19 cellular contexts compared by ENCODE assay signal in the genomic region with DNA sequence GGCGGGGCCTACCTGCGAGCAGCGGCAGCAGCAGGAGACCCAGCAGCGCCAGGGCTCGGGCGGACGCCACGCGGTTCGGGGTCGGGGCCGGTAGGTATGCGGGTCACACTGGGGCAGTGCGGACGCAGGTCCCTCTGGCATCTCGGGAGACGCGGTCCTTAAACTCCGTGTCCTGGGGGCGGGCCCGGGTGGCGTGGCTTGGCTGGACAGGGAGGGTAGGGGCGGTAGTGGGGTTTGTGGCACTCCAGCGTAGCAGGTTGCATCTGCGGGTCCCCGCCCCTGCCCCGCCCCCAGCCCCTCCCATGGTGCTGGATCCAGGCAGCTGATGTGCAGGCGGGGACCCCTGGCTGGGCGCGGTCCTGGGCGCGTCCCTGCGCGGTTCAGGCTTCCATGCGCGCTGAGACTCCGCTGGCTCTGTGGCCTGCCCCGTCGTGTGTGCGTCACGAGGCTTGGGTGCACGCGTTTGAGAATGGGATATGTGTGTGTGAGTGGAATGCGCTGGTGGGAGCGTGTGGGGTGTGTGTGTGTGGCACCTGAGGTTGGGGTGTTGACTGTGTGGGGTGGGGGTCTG.
DNase-seq lines count a peak whose midpoint lies in the region; ATAC-seq and TF ChIP-seq lines count a peak whose summit lies in the region.
"Had no signal": no experiment of that assay in that cellular context is flagged by ENCODE, and none has a peak within 500 bp of the region (broad histone marks: within the 10 kb centered on the region; RNA-seq: fewer than 3 reads in every experiment).

No MANE protein-coding gene starts in this region.

- H3K4me1 ChIP-seq in hepatocyte (ENCODE audit: insufficient read depth) (no peaks in the 10 kb centered on the region), trophoblast cell (ENCODE audit: control insufficient read depth in 1 of 2, insufficient read depth in 2 of 2, low read length in 2 of 2) (no peaks in the 10 kb centered on the region)
- H3K4me1 ChIP-seq: testis had no signal

- no peak for ATAC-seq in activated CD8-positive, alpha-beta memory T cell treated with anti-CD3 and anti-CD28 coated beads, Interleukin-2, amount 10 ng/mL, durations not matched to agents 7 days and 5 days
- no peak for ATAC-seq in natural killer cell treated with Interleukin-12 subunit alpha and Interleukin-12 subunit beta and Interleukin-15 and Interleukin-18, amount 100 ng/mL, for 72 hours
- ATAC-seq: HCT116, left colon, mucosa of descending colon had no signal

- H2AFZ ChIP-seq in hepatocyte (no peak overlapping the region), trophoblast cell (ENCODE audit: insufficient read depth, low read length, poor library complexity) (no peak overlapping the region)

- H3K27ac Mint-ChIP-seq in activated CD8-positive, alpha-beta memory T cell treated with anti-CD3 and anti-CD28 coated beads, Interleukin-2, amount 10 ng/mL, durations not matched to agents 7 days and 5 days, result no peak overlapping the region
- no peak overlapping the region for H3K27ac Mint-ChIP-seq in natural killer cell treated with Interleukin-12 subunit alpha and Interleukin-12 subunit beta and Interleukin-15 and Interleukin-18, amount 100 ng/mL, for 72 hours
- H3K27ac Mint-ChIP-seq: IgD-negative memory B cell had no signal

- no peak overlapping the region for H4K8ac ChIP-seq in trophoblast cell (ENCODE audit: low read depth, low read length)

- peaks cover 2% of the 10 kb centered on the region for H3K4me1 Mint-ChIP-seq in activated CD8-positive, alpha-beta memory T cell treated with anti-CD3 and anti-CD28 coated beads, Interleukin-2, amount 10 ng/mL, durations not matched to agents 7 days and 5 days
- H3K4me1 Mint-ChIP-seq in natural killer cell treated with Interleukin-12 subunit alpha and Interleukin-12 subunit beta and Interleukin-15 and Interleukin-18, amount 100 ng/mL, for 72 hours (ENCODE audit: low read depth in 2 of 2), result peaks cover 0 to 5% of the 10 kb centered on the region in 2 donors
- H3K4me1 Mint-ChIP-seq: CD14-positive monocyte had no signal

- H3K79me1 ChIP-seq in trophoblast cell (ENCODE audit: low read length), result no peaks in the 10 kb centered on the region

- no peak overlapping the region for H2BK5ac ChIP-seq in trophoblast cell (ENCODE audit: low read depth, low read length, poor library complexity)

- peak overlapping the region; percentile 51 for H3K4me2 ChIP-seq in hepatocyte
- no peak overlapping the region for H3K4me2 ChIP-seq in trophoblast cell (ENCODE audit: low read length)

- no peak overlapping the region for H3K23ac ChIP-seq in trophoblast cell (ENCODE audit: low read length)

- H2BK12ac ChIP-seq in trophoblast cell (ENCODE audit: low read length), result no peak overlapping the region

- no peak overlapping the region for H3K9ac ChIP-seq in trophoblast cell (ENCODE audit: low read length)

- peaks cover 16% of the 10 kb centered on the region for H3K27me3 ChIP-seq in hepatocyte
- H3K27me3 ChIP-seq in trophoblast cell (ENCODE audit: insufficient read depth, low read length), result peaks cover 9% of the 10 kb centered on the region
- H3K27me3 ChIP-seq: testis had no signal

- H3K18ac ChIP-seq in trophoblast cell (ENCODE audit: low read length), result no peak overlapping the region

- no peak overlapping the region for H4K12ac ChIP-seq in trophoblast cell (ENCODE audit: low read depth, low read length)

- H3K9me2 ChIP-seq in hepatocyte (replicated peaks; ENCODE audit: insufficient read depth), result no peaks in the 10 kb centered on the region

- no peaks in the 10 kb centered on the region for H4K20me1 ChIP-seq in hepatocyte (ENCODE audit: insufficient read depth, poor library complexity, severe bottlenecking)

- H3K9me3 Mint-ChIP-seq in activated CD8-positive, alpha-beta memory T cell treated with anti-CD3 and anti-CD28 coated beads, Interleukin-2, amount 10 ng/mL, durations not matched to agents 7 days and 5 days (ENCODE audit: low read depth), result peaks cover 5% of the 10 kb centered on the region
- peaks cover 10% of the 10 kb centered on the region for H3K9me3 Mint-ChIP-seq in natural killer cell treated with Interleukin-12 subunit alpha and Interleukin-12 subunit beta and Interleukin-15 and Interleukin-18, amount 100 ng/mL, for 72 hours

- 15% methylated on average over 22 of the region's 45 CpGs for WGBS in hepatocyte (ENCODE audit: low lambda C conversion rate, missing lambda C conversion rate)
- WGBS in trophoblast cell (ENCODE audit: extremely low coverage, insufficient coverage, insufficient read length), result 100% methylated on average over 2 of the region's 45 CpGs

- no peak overlapping the region for H3K4me3 Mint-ChIP-seq in activated CD8-positive, alpha-beta memory T cell treated with anti-CD3 and anti-CD28 coated beads, Interleukin-2, amount 10 ng/mL, durations not matched to agents 7 days and 5 days
- H3K4me3 Mint-ChIP-seq in natural killer cell treated with Interleukin-12 subunit alpha and Interleukin-12 subunit beta and Interleukin-15 and Interleukin-18, amount 100 ng/mL, for 72 hours, result no peak overlapping the region

- H3K14ac ChIP-seq in trophoblast cell (ENCODE audit: low read length), result no peak overlapping the region

- H3K79me2 ChIP-seq in hepatocyte (no peaks in the 10 kb centered on the region), trophoblast cell (ENCODE audit: control insufficient read depth, insufficient read depth, low read length, poor library complexity) (no peaks in the 10 kb centered on the region)

- CTCF ChIA-PET in activated CD8-positive, alpha-beta memory T cell treated with anti-CD3 and anti-CD28 coated beads, Interleukin-2, amount 10 ng/mL, durations not matched to agents 7 days and 5 days (lab: Charles Lee), result no interaction called here

- no peak overlapping the region for H3K4me3 ChIP-seq in hepatocyte
- H3K4me3 ChIP-seq in trophoblast cell (ENCODE audit: low read depth, low read length), result peak overlapping the region; percentile 13
- H3K4me3 ChIP-seq: mucosa of descending colon, testis had no signal

- no peaks in the 10 kb centered on the region for H3K36me3 Mint-ChIP-seq in activated CD8-positive, alpha-beta memory T cell treated with anti-CD3 and anti-CD28 coated beads, Interleukin-2, amount 10 ng/mL, durations not matched to agents 7 days and 5 days
- H3K36me3 Mint-ChIP-seq in natural killer cell treated with Interleukin-12 subunit alpha and Interleukin-12 subunit beta and Interleukin-15 and Interleukin-18, amount 100 ng/mL, for 72 hours, result no peaks in the 10 kb centered on the region
- H3K36me3 Mint-ChIP-seq: CD14-positive monocyte, IgD-negative memory B cell had no signal

- TF ChIP-seq CTCF in hepatocyte (IDR thresholded peaks at IDR 0.05; ENCODE audit: poor library complexity), result no peak

- H3K27me3 Mint-ChIP-seq in activated CD8-positive, alpha-beta memory T cell treated with anti-CD3 and anti-CD28 coated beads, Interleukin-2, amount 10 ng/mL, durations not matched to agents 7 days and 5 days, result peaks cover 9% of the 10 kb centered on the region
- H3K27me3 Mint-ChIP-seq in natural killer cell treated with Interleukin-12 subunit alpha and Interleukin-12 subunit beta and Interleukin-15 and Interleukin-18, amount 100 ng/mL, for 72 hours, result peaks cover 0 to 15% of the 10 kb centered on the region in 2 donors

- H2BK120ac ChIP-seq in trophoblast cell (ENCODE audit: insufficient read depth, low read length, poor library complexity), result no peak overlapping the region

- no peak overlapping the region for H4K91ac ChIP-seq in trophoblast cell (ENCODE audit: low read depth, low read length)

- H3K36me3 ChIP-seq in hepatocyte (replicated peaks; ENCODE audit: insufficient read depth, low read depth) (no peaks in the 10 kb centered on the region), trophoblast cell (ENCODE audit: control insufficient read depth in 1 of 2, insufficient read depth in 2 of 2, low read length in 2 of 2) (no peaks in the 10 kb centered on the region)

- no peak overlapping the region for H3K4ac ChIP-seq in trophoblast cell (ENCODE audit: low read depth, low read length)

- H3K27ac ChIP-seq in hepatocyte (no peak overlapping the region), trophoblast cell (ENCODE audit: low read depth, low read length) (no peak overlapping the region)
- H3K27ac ChIP-seq: testis had no signal

- peak; percentile 26 for DNase-seq in activated CD8-positive, alpha-beta memory T cell treated with anti-CD3 and anti-CD28 coated beads, Interleukin-2, amount 10 ng/mL, durations not matched to agents 7 days and 5 days
- DNase-seq in activated CD8-positive, alpha-beta memory T cell treated with anti-CD3 and anti-CD28 coated beads, Interleukin-2, amount 50 U/mL, for 4 hours, result no peak
- DNase-seq in NCI-H69 (lab: John Stamatoyannopoulos, UW), result peak; percentile 44
- DNase-seq in hepatocyte (ENCODE audit: low spot score), result no peak
- no peak for DNase-seq in trophoblast cell
- DNase-seq in stimulated activated CD4-positive, alpha-beta T cell treated with anti-CD3 and anti-CD28 coated beads, Interleukin-4, amount 100 ng/mL, for 4 hours, result no peak
- no peak for DNase-seq in DMS153 (lab: John Stamatoyannopoulos, UW)
- no peak for DNase-seq in natural killer cell treated with Interleukin-12 subunit alpha and Interleukin-12 subunit beta and Interleukin-15 and Interleukin-18, amount 100 ng/mL, for 72 hours (ENCODE audit: low spot score)
- DNase-seq: activated CD4-positive, alpha-beta T cell treated with anti-CD3 and anti-CD28 coated beads for 4 hours; aorta; left colon; MM.1S; mucosa of descending colon; NCI-H446 treated with DMSO at 0.1 percent for 48 hours; SW 1271; testis had no signal

- no peaks in the 10 kb centered on the region for H3K9me3 ChIP-seq in hepatocyte (ENCODE audit: low read depth)
- peaks cover 56% of the 10 kb centered on the region for H3K9me3 ChIP-seq in trophoblast cell (ENCODE audit: insufficient read depth, low read depth, low read length)
- H3K9me3 ChIP-seq: mucosa of descending colon, testis had no signal

- H2AK5ac ChIP-seq in trophoblast cell (ENCODE audit: low read length), result no peak overlapping the region

Comparison
In these comparisons a context has a peak if more than half of its experiments do, and no peak if none do; other contexts are left out.
1. DNase-seq: peak in activated CD8-positive, alpha-beta memory T cell treated with anti-CD3 and anti-CD28 coated beads, Interleukin-2, amount 10 ng/mL, durations not matched to agents 7 days and 5 days (single experiment) and NCI-H69 (single experiment); none in activated CD8-positive, alpha-beta memory T cell treated with anti-CD3 and anti-CD28 coated beads, Interleukin-2, amount 50 U/mL, for 4 hours (single experiment), hepatocyte (single experiment), trophoblast cell (0 of 2), stimulated activated CD4-positive, alpha-beta T cell treated with anti-CD3 and anti-CD28 coated beads, Interleukin-4, amount 100 ng/mL, for 4 hours (0 of 2), DMS153 (single experiment) and natural killer cell treated with Interleukin-12 subunit alpha and Interleukin-12 subunit beta and Interleukin-15 and Interleukin-18, amount 100 ng/mL, for 72 hours (single experiment).